In the genomic region with DNA sequence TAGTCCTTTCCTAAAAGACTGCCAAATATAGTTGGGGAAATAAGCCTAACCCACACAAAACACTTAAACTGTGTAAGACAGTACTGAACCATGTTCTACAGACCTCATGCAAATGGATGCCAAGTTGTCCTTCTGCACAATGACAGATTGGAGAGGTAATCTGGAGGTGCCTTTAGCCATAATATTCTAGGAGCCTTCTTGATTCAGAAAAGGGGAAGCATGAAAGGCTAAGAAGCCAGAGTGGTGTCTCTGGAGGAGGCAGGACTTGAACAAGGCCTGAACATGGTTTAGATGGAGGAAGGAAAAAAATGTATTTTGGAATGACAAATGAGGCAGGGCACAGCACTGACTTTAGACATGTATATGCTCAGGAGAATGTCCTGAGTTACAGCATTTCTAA, we compare ENCODE assay signal across 12 cellular contexts.
A peak's percentile ranks its signal among the peaks of the same experiment; 100 is the strongest.
DNase-seq lines count a peak whose midpoint lies in the region; ATAC-seq and TF ChIP-seq lines count a peak whose summit lies in the region.
"Had no signal": no experiment of that assay in that cellular context is flagged by ENCODE, and none has a peak within 500 bp of the region (broad histone marks: within the 10 kb centered on the region; RNA-seq: fewer than 3 reads in every experiment).

No MANE protein-coding gene starts in this region.

- no peak for DNase-seq in activated naive CD4-positive, alpha-beta T cell treated with anti-CD3 and anti-CD28 coated beads, Interleukin-2, amount 10 ng/mL, durations not matched to agents 7 days and 5 days
- no peak for DNase-seq in activated naive CD4-positive, alpha-beta T cell treated with anti-CD3 and anti-CD28 coated beads, Interleukin-2, amount 50 U/mL, for 16 hours
- DNase-seq in esophagus squamous epithelium (lab: John Stamatoyannopoulos, UW): no peak
- no peak for DNase-seq in vagina (ENCODE audit: extremely low spot score in 2 of 2)
- no peak for DNase-seq in stimulated activated CD4-positive, alpha-beta T cell treated with anti-CD3 and anti-CD28 coated beads, Interleukin-4, amount 100 ng/mL, for 24 hours
- no peak for DNase-seq in WERI-Rb-1
- DNase-seq: heart right ventricle, left ventricle myocardium inferior, NCI-H2107, occipital lobe had no signal

- CTCF ChIA-PET in activated naive CD4-positive, alpha-beta T cell treated with anti-CD3 and anti-CD28 coated beads, Interleukin-2, amount 10 ng/mL, durations not matched to agents 7 days and 5 days (lab: Charles Lee): interaction anchor here (1.1 to 1.2 kb wide), 3 partner anchors 9 to 44 kb away, joined by 3 to 4 read pairs (median 3); no protein-coding TSS in a partner anchor

- peak overlapping the region; percentile 96 for H3K27ac Mint-ChIP-seq in activated naive CD4-positive, alpha-beta T cell treated with anti-CD3 and anti-CD28 coated beads, Interleukin-2, amount 10 ng/mL, durations not matched to agents 7 days and 5 days

- peak overlapping the region; percentile 84 for H3K4me2 ChIP-seq in SU-DHL-6 (ENCODE audit: low read depth, low read length, poor library complexity, severe bottlenecking)

- H3K9me2 ChIP-seq in SU-DHL-6 (replicated peaks; ENCODE audit: insufficient read depth, low read length): no peaks in the 10 kb centered on the region

- TF ChIP-seq POLR2A in esophagus squamous epithelium (IDR thresholded peaks at IDR 0.05) (no peak), vagina (IDR thresholded peaks at IDR 0.05) (no peak)

- H3K4me1 Mint-ChIP-seq in activated naive CD4-positive, alpha-beta T cell treated with anti-CD3 and anti-CD28 coated beads, Interleukin-2, amount 10 ng/mL, durations not matched to agents 7 days and 5 days: peaks cover 96% of the 10 kb centered on the region

- H4K20me1 ChIP-seq in SU-DHL-6 (ENCODE audit: low read depth, low read length): no peaks in the 10 kb centered on the region

- peaks cover 19% of the 10 kb centered on the region; the same call in 1 of the 2 replicates for H3K79me2 ChIP-seq in SU-DHL-6 (ENCODE audit: insufficient read depth, low read length)

- H3K27me3 ChIP-seq in SU-DHL-6 (ENCODE audit: low read length) (no peaks in the 10 kb centered on the region), esophagus squamous epithelium (no peaks in the 10 kb centered on the region), vagina (no peaks in the 10 kb centered on the region), WERI-Rb-1 (ENCODE audit: insufficient read depth, low read depth, severe bottlenecking) (no peaks in the 10 kb centered on the region)
- H3K27me3 ChIP-seq: heart right ventricle had no signal

- TF ChIP-seq CTCF in SU-DHL-6 (IDR thresholded peaks at IDR 0.05; ENCODE audit: insufficient read depth, low read length, poor library complexity, severe bottlenecking): no peak
- no peak for TF ChIP-seq CTCF in esophagus squamous epithelium (IDR thresholded peaks at IDR 0.05)
- TF ChIP-seq CTCF in vagina (IDR thresholded peaks at IDR 0.05): no peak
- TF ChIP-seq CTCF in WERI-Rb-1 (IDR thresholded peaks at IDR 0.05; ENCODE audit: low read depth, low read length): no peak

- no peaks in the 10 kb centered on the region for H3K27me3 Mint-ChIP-seq in activated naive CD4-positive, alpha-beta T cell treated with anti-CD3 and anti-CD28 coated beads, Interleukin-2, amount 10 ng/mL, durations not matched to agents 7 days and 5 days

- no peak overlapping the region for H2AFZ ChIP-seq in SU-DHL-6 (ENCODE audit: low read depth, low read length, severe bottlenecking)

- H3K27ac ChIP-seq in SU-DHL-6 (ENCODE audit: low read depth, low read length): peak overlapping the region; percentile 73; the same call in 1 of the 2 replicates
- H3K27ac ChIP-seq in esophagus squamous epithelium: peak overlapping the region in 3 of 4 donors; percentile 13 to 45 (median 19)
- H3K27ac ChIP-seq in vagina: peak overlapping the region; percentile 1
- no peak overlapping the region for H3K27ac ChIP-seq in WERI-Rb-1
- H3K27ac ChIP-seq: left ventricle myocardium inferior had no signal

- peaks cover 68% of the 10 kb centered on the region for H3K36me3 Mint-ChIP-seq in activated naive CD4-positive, alpha-beta T cell treated with anti-CD3 and anti-CD28 coated beads, Interleukin-2, amount 10 ng/mL, durations not matched to agents 7 days and 5 days

- H3K36me3 ChIP-seq in SU-DHL-6 (ENCODE audit: low read length): 0 out of 2 replicates have a peak, but pooled peaks cover 3% of the 10 kb centered on the region
- H3K36me3 ChIP-seq in esophagus squamous epithelium: no peaks in the 10 kb centered on the region
- no peaks in the 10 kb centered on the region for H3K36me3 ChIP-seq in vagina
- H3K36me3 ChIP-seq in WERI-Rb-1: no peaks in the 10 kb centered on the region
- H3K36me3 ChIP-seq: heart right ventricle, left ventricle myocardium inferior had no signal

- no peaks in the 10 kb centered on the region for H3K9me3 Mint-ChIP-seq in activated naive CD4-positive, alpha-beta T cell treated with anti-CD3 and anti-CD28 coated beads, Interleukin-2, amount 10 ng/mL, durations not matched to agents 7 days and 5 days

- no peak for ATAC-seq in GM18861 (IDR thresholded peaks at IDR 0.05; ENCODE audit: unreplicated experiment)
- ATAC-seq: heart right ventricle had no signal

- H3K4me1 ChIP-seq in esophagus squamous epithelium: peaks cover 0 to 61% (median 9%) of the 10 kb centered on the region in 3 donors
- peaks cover 36% of the 10 kb centered on the region for H3K4me1 ChIP-seq in vagina

- peaks cover 40% of the 10 kb centered on the region; the same call in 1 of the 2 replicates for H3F3A ChIP-seq in SU-DHL-6 (ENCODE audit: insufficient read depth)

- H3K4me3 ChIP-seq in SU-DHL-6 (ENCODE audit: insufficient read depth, low read length, poor library complexity, severe bottlenecking): no peak overlapping the region
- H3K4me3 ChIP-seq in esophagus squamous epithelium: no peak overlapping the region
- H3K4me3 ChIP-seq in vagina: no peak overlapping the region
- no peak overlapping the region for H3K4me3 ChIP-seq in WERI-Rb-1 (ENCODE audit: low read depth, low read length)
- H3K4me3 ChIP-seq: left ventricle myocardium inferior had no signal

- H3K9me3 ChIP-seq in SU-DHL-6 (ENCODE audit: insufficient read depth, low read length) (no peaks in the 10 kb centered on the region), esophagus squamous epithelium (no peaks in the 10 kb centered on the region), vagina (no peaks in the 10 kb centered on the region), WERI-Rb-1 (ENCODE audit: severe bottlenecking) (no peaks in the 10 kb centered on the region)
- H3K9me3 ChIP-seq: left ventricle myocardium inferior had no signal

- intact Hi-C loops in esophagus squamous epithelium (cut with DNase I): no loop called here
- intact Hi-C loops in vagina (cut with DNase I): no loop called here

- no peak overlapping the region for H3K9ac ChIP-seq in SU-DHL-6 (ENCODE audit: low read length)

- H3K4me3 Mint-ChIP-seq in activated naive CD4-positive, alpha-beta T cell treated with anti-CD3 and anti-CD28 coated beads, Interleukin-2, amount 10 ng/mL, durations not matched to agents 7 days and 5 days: peak overlapping the region; percentile 44
